Comparison of ENCODE assay signal across 8 cellular contexts in the genomic region with DNA sequence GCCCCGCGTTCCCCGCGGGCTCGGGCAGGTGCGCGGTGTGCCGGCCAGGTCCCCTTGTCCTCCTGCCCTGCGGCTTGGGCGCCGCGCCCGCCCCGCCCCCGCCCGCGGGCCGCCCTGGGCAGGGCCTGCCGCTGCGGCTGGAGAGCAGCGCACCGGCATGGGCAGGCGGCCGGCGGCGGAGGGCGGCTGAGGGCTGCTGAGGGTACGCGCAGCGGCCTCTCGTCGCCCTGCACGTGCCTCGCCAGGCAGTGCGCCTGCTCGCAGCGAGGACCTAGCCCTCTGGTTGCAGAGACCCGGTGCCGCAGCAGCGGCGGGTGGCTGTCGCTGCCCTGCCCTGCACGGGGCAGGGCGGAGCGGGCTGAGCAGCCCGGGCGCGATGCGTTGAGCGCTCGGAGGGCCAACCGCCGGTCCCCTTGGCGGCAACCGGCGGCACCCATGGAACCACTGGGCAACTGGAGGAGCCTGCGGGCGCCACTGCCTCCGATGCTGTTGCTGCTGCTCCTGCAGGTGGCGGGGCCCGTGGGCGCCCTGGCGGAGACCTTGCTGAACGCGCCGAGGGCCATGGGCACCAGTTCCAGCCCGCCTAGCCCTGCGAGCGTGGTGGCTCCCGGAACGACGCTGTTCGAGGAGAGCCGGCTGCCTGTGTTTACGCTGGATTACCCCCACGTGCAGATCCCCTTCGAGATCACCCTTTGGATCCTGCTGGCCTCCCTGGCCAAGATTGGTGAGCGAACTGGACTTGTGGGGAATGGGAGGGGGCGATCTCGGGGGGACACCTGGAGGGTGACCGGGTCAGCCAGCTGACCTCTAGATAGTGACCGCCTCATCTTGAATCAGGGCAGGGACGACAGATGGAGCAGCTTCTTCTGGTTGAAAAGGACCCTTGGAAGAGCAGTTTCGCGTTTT. TPM values are rescaled to one million over a fixed set of nuclear protein-coding genes. Genes with fewer than 3 reads are reported as not detected.
DNase-seq lines count a peak whose midpoint lies in the region; ATAC-seq and TF ChIP-seq lines count a peak whose summit lies in the region.

A gene with protein sequence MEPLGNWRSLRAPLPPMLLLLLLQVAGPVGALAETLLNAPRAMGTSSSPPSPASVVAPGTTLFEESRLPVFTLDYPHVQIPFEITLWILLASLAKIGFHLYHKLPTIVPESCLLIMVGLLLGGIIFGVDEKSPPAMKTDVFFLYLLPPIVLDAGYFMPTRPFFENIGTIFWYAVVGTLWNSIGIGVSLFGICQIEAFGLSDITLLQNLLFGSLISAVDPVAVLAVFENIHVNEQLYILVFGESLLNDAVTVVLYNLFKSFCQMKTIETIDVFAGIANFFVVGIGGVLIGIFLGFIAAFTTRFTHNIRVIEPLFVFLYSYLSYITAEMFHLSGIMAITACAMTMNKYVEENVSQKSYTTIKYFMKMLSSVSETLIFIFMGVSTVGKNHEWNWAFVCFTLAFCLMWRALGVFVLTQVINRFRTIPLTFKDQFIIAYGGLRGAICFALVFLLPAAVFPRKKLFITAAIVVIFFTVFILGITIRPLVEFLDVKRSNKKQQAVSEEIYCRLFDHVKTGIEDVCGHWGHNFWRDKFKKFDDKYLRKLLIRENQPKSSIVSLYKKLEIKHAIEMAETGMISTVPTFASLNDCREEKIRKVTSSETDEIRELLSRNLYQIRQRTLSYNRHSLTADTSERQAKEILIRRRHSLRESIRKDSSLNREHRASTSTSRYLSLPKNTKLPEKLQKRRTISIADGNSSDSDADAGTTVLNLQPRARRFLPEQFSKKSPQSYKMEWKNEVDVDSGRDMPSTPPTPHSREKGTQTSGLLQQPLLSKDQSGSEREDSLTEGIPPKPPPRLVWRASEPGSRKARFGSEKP (plus strand): TSS at position 140 of the 906 bp plus-strand sequence. CDS start 296 bp downstream, at position 436.

- H3K36me3 Mint-ChIP-seq in activated naive CD4-positive, alpha-beta T cell treated with anti-CD3 and anti-CD28 coated beads, Interleukin-2, amount 10 ng/mL, durations not matched to agents 7 days and 5 days, result no peaks in the 10 kb centered on the region
- H3K36me3 Mint-ChIP-seq in natural killer cell, result peaks cover 7% of the 10 kb centered on the region

- CTCF ChIA-PET in activated naive CD4-positive, alpha-beta T cell treated with anti-CD3 and anti-CD28 coated beads, Interleukin-2, amount 10 ng/mL, durations not matched to agents 7 days and 5 days (lab: Charles Lee), result no interaction called here

- peaks cover 11% of the 10 kb centered on the region for H3K4me1 Mint-ChIP-seq in activated naive CD4-positive, alpha-beta T cell treated with anti-CD3 and anti-CD28 coated beads, Interleukin-2, amount 10 ng/mL, durations not matched to agents 7 days and 5 days
- H3K4me1 Mint-ChIP-seq in natural killer cell, result peaks cover 8 to 15% of the 10 kb centered on the region in 2 donors

- no peak for TF ChIP-seq CTCF in natural killer cell (IDR thresholded peaks at IDR 0.05)

- H3K27ac Mint-ChIP-seq in activated naive CD4-positive, alpha-beta T cell treated with anti-CD3 and anti-CD28 coated beads, Interleukin-2, amount 10 ng/mL, durations not matched to agents 7 days and 5 days, result no peak within 1 kb of the TSS
- H3K27ac Mint-ChIP-seq in natural killer cell, result no peak within 1 kb of the TSS

- peak within 1 kb of the TSS; percentile 26 for H3K4me3 Mint-ChIP-seq in activated naive CD4-positive, alpha-beta T cell treated with anti-CD3 and anti-CD28 coated beads, Interleukin-2, amount 10 ng/mL, durations not matched to agents 7 days and 5 days
- peak within 1 kb of the TSS; percentile 87 for H3K4me3 Mint-ChIP-seq in natural killer cell

- intact Hi-C loops in natural killer cell (cut with micrococcal nuclease), result no loop called here

- ATAC-seq in esophagus mucosa (peak; percentile 55), natural killer cell (peak; percentile 41 to 58 (median 52)), GM18873 (IDR thresholded peaks at IDR 0.05; ENCODE audit: low FRiP score, unreplicated experiment) (no peak)

- no peak for DNase-seq in activated naive CD4-positive, alpha-beta T cell treated with anti-CD3 and anti-CD28 coated beads, Interleukin-2, amount 10 ng/mL, durations not matched to agents 7 days and 5 days
- DNase-seq in activated naive CD4-positive, alpha-beta T cell (lab: John Stamatoyannopoulos, UW), result no peak
- DNase-seq in T1000 (lab: John Stamatoyannopoulos, UW) (peak; percentile 8), natural killer cell (no peak), amniotic stem cell (lab: John Stamatoyannopoulos, UW) (no peak)
- no peak for DNase-seq in effector CD8-positive, alpha-beta T cell (lab: John Stamatoyannopoulos, UW)

- peaks cover 66% of the 10 kb centered on the region for H3K27me3 Mint-ChIP-seq in activated naive CD4-positive, alpha-beta T cell treated with anti-CD3 and anti-CD28 coated beads, Interleukin-2, amount 10 ng/mL, durations not matched to agents 7 days and 5 days
- H3K27me3 Mint-ChIP-seq in natural killer cell (ENCODE audit: low read depth in 2 of 2), result peaks cover 48 to 70% of the 10 kb centered on the region in 2 donors

- no peaks in the 10 kb centered on the region for H3K9me3 Mint-ChIP-seq in activated naive CD4-positive, alpha-beta T cell treated with anti-CD3 and anti-CD28 coated beads, Interleukin-2, amount 10 ng/mL, durations not matched to agents 7 days and 5 days
- H3K9me3 Mint-ChIP-seq in natural killer cell, result no peaks in the 10 kb centered on the region

RNA-seq across cellular contexts. Expression of the gene that starts here (rescaled TPM):
- total RNA-seq in esophagus mucosa (0.20 TPM), natural killer cell (not detected)

Comparison
In these comparisons a context has a peak if more than half of its experiments do, and no peak if none do; other contexts are left out.
1. Peak in ATAC-seq in esophagus mucosa; RNA of the gene not detected or under 1 TPM.
2. Peak in ATAC-seq in natural killer cell; RNA of the gene not detected or under 1 TPM.